ENCODE assay signal across 1 cellular context in genomic region chr5:177301503-177302165, GRCh38.
A peak's percentile ranks its signal among the peaks of the same experiment; 100 is the strongest.
TF ChIP-seq lines count a peak whose summit lies in the region.

No MANE protein-coding gene starts in this region.

TF ChIP-seq in HCT116, 20 proteins besides CTCF, POLR2A, EP300 and RAD21:
- TF ChIP-seq ZBTB33 (IDR thresholded peaks at IDR 0.05; ENCODE audit: extremely low read depth, insufficient replicate concordance, low read length), result no peak
- no peak for TF ChIP-seq CEBPB (IDR thresholded peaks at IDR 0.05; ENCODE audit: low read depth)
- peak; percentile 51 for TF ChIP-seq POLR2AphosphoS5 (IDR thresholded peaks at IDR 0.05; ENCODE audit: low read depth, low read length)
- TF ChIP-seq MAX (IDR thresholded peaks at IDR 0.05), result no peak
